11 cellular contexts compared by ENCODE assay signal in the genomic region with DNA sequence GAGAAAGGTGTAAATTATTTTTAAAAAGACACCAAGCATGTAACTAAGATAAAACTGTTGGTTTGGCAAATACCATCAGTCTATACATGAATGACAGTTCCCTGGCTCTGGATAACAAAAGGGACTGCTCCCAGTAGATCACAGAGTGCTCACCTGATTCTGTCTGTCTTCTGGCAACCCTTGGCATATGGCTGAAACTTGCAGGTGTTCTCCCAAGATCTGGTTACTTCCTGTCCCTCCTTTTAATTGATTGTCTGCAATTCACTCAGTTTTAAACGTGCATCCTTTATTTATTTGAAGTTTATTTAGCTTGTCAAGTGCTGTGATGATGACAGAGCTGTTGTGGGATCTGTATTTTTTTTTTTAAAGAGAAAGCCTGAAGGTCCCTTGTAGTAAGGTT. TPM values are rescaled to one million over a fixed set of nuclear protein-coding genes. Genes with fewer than 3 reads are reported as not detected.
DNase-seq lines count a peak whose midpoint lies in the region; ATAC-seq and TF ChIP-seq lines count a peak whose summit lies in the region.
"Had no signal": no experiment of that assay in that cellular context is flagged by ENCODE, and none has a peak within 500 bp of the region (broad histone marks: within the 10 kb centered on the region; RNA-seq: fewer than 3 reads in every experiment).

No MANE protein-coding gene starts in this region.

- no peaks in the 10 kb centered on the region for H3K9me3 ChIP-seq in effector memory CD4-positive, alpha-beta T cell (ENCODE audit: control insufficient read depth, low read length)
- H3K9me3 ChIP-seq in upper lobe of right lung (no peaks in the 10 kb centered on the region), thyroid gland (no peaks in the 10 kb centered on the region)

- H3K4me3 Mint-ChIP-seq in activated naive CD4-positive, alpha-beta T cell treated with anti-CD3 and anti-CD28 coated beads, Interleukin-2, amount 50 U/mL, for 24 hours, result peak overlapping the region; percentile 90

- no peak for ATAC-seq in upper lobe of right lung
- no peak for ATAC-seq in HG03571 (IDR thresholded peaks at IDR 0.05; ENCODE audit: unreplicated experiment)

- peak overlapping the region; percentile 92 for H3K27ac ChIP-seq in effector memory CD4-positive, alpha-beta T cell (ENCODE audit: insufficient read depth, low read length, poor library complexity, severe bottlenecking)
- H3K27ac ChIP-seq in upper lobe of right lung, result no peak overlapping the region
- no peak overlapping the region for H3K27ac ChIP-seq in thyroid gland

- DNase-seq in activated naive CD4-positive, alpha-beta T cell (lab: John Stamatoyannopoulos, UW), result no peak
- DNase-seq in RPMI8226 (peak; percentile 63), upper lobe of right lung (no peak), thyroid gland (no peak)
- DNase-seq in effector memory CD4-positive, alpha-beta T cell, result no peak
- DNase-seq in stimulated activated CD4-positive, alpha-beta T cell treated with anti-CD3 and anti-CD28 coated beads, Interleukin-15, amount 100 ng/mL, for 24 hours, result no peak
- DNase-seq: foreskin melanocyte, kidney glomerular epithelial cell had no signal

- 11 to 17% methylated on average over 1 of the region's 1 CpG for WGBS in thyroid gland, 2 donors

- H3K36me3 ChIP-seq in effector memory CD4-positive, alpha-beta T cell (ENCODE audit: control insufficient read depth, insufficient read depth, low read length), result peaks cover 13% of the 10 kb centered on the region
- H3K36me3 ChIP-seq in upper lobe of right lung, result no peaks in the 10 kb centered on the region
- no peaks in the 10 kb centered on the region for H3K36me3 ChIP-seq in thyroid gland

- peak overlapping the region; percentile 81 for H3K4me3 ChIP-seq in effector memory CD4-positive, alpha-beta T cell (ENCODE audit: insufficient read depth, low read depth, low read length, poor library complexity, severe bottlenecking)
- peak overlapping the region; percentile 56 for H3K4me3 ChIP-seq in upper lobe of right lung
- no peak overlapping the region for H3K4me3 ChIP-seq in thyroid gland (replicated peaks in 1 of 3)

- H3K36me3 Mint-ChIP-seq in activated naive CD4-positive, alpha-beta T cell treated with anti-CD3 and anti-CD28 coated beads, Interleukin-2, amount 50 U/mL, for 24 hours, result peaks cover 3% of the 10 kb centered on the region

- no peaks in the 10 kb centered on the region for H3K27me3 ChIP-seq in effector memory CD4-positive, alpha-beta T cell (replicated peaks; ENCODE audit: control insufficient read depth, insufficient read depth, low read length, poor library complexity, severe bottlenecking)
- H3K27me3 ChIP-seq in upper lobe of right lung (peaks cover 39% of the 10 kb centered on the region), thyroid gland (peaks cover 5% of the 10 kb centered on the region)

- H3K9me3 Mint-ChIP-seq in activated naive CD4-positive, alpha-beta T cell treated with anti-CD3 and anti-CD28 coated beads, Interleukin-2, amount 50 U/mL, for 24 hours, result no peaks in the 10 kb centered on the region

- no peaks in the 10 kb centered on the region for H3K27me3 Mint-ChIP-seq in activated naive CD4-positive, alpha-beta T cell treated with anti-CD3 and anti-CD28 coated beads, Interleukin-2, amount 50 U/mL, for 24 hours

- peaks cover 45% of the 10 kb centered on the region for H3K4me1 ChIP-seq in effector memory CD4-positive, alpha-beta T cell (ENCODE audit: control insufficient read depth, insufficient read depth, low read length, poor library complexity, severe bottlenecking)
- H3K4me1 ChIP-seq in upper lobe of right lung (peaks cover 5% of the 10 kb centered on the region), thyroid gland (peaks cover 5 to 12% of the 10 kb centered on the region in 2 donors)

- TF ChIP-seq CTCF in upper lobe of right lung (IDR thresholded peaks at IDR 0.05) (no peak), thyroid gland (IDR thresholded peaks at IDR 0.05) (no peak)

- intact Hi-C loops in upper lobe of right lung (cut with DNase I) (no loop called here), thyroid gland (cut with DNase I) (no loop called here)

- peaks cover 61% of the 10 kb centered on the region for H3K4me1 Mint-ChIP-seq in activated naive CD4-positive, alpha-beta T cell treated with anti-CD3 and anti-CD28 coated beads, Interleukin-2, amount 50 U/mL, for 24 hours

- H3K27ac Mint-ChIP-seq in activated naive CD4-positive, alpha-beta T cell treated with anti-CD3 and anti-CD28 coated beads, Interleukin-2, amount 50 U/mL, for 24 hours, result peak overlapping the region; percentile 99

- no peak for TF ChIP-seq POLR2A in thyroid gland (IDR thresholded peaks at IDR 0.05)

RNA-seq across cellular contexts. Expression of a gene that starts 3.4 kb away (rescaled TPM):
- total RNA-seq in upper lobe of right lung, result 8.9 TPM
- total RNA-seq in thyroid gland, result 1 to 10 TPM in 2 of 4 donors, under 1 TPM in 2; 0.59 to 3.8 (median 2.0) TPM
- total RNA-seq: dermis microvascular lymphatic vessel endothelial cell had no signal

Comparison
In these comparisons a context has a peak if more than half of its experiments do, and no peak if none do; other contexts are left out.
1. H3K4me3 ChIP-seq: peak in effector memory CD4-positive, alpha-beta T cell (single experiment) and upper lobe of right lung (single experiment); none in thyroid gland (0 of 3).